In genomic region chr3:98008751-98009373, GRCh38 we compare ENCODE assay signal across 15 cellular contexts. TPM values are rescaled to one million over a fixed set of nuclear protein-coding genes. Genes with fewer than 3 reads are reported as not detected.
A peak's percentile ranks its signal among the peaks of the same experiment; 100 is the strongest.
DNase-seq lines count a peak whose midpoint lies in the region; ATAC-seq, FAIRE-seq and TF ChIP-seq lines count a peak whose summit lies in the region.
"Had no signal": no experiment of that assay in that cellular context is flagged by ENCODE, and none has a peak within 500 bp of the region (broad histone marks: within the 10 kb centered on the region; RNA-seq: fewer than 3 reads in every experiment).

No MANE protein-coding gene starts in this region.

- DNase-seq in HepG2 (ENCODE audit: low spot score): no peak
- no peak for DNase-seq in right lobe of liver
- DNase-seq in mesendoderm: no peak
- no peak for DNase-seq in activated naive CD4-positive, alpha-beta T cell treated with anti-CD3 and anti-CD28 coated beads, Interleukin-2, amount 50 U/mL, for 72 hours (ENCODE audit: low spot score in 2 of 2)
- DNase-seq in stimulated activated CD4-positive, alpha-beta T cell treated with anti-CD3 and anti-CD28 coated beads, Interleukin-2, amount 100 ng/mL, for 48 hours: no peak
- DNase-seq: NCI-H1105 treated with DMSO at 0.1 percent for 48 hours; stimulated activated CD4-positive, alpha-beta T cell treated with anti-CD3 and anti-CD28 coated beads, Interleukin-4, amount 100 ng/mL, for 4 hours had no signal

- H3K36me3 ChIP-seq in HepG2 (replicated peaks in 1 of 2; ENCODE audit: control insufficient read depth in 1 of 2, insufficient read depth in 2 of 2, low read length in 2 of 2) (no peaks in the 10 kb centered on the region), right lobe of liver (peaks cover 0 to 2% (median 0%) of the 10 kb centered on the region in 4 donors), mesendoderm (ENCODE audit: control insufficient read depth, insufficient read depth, low read length) (no peaks in the 10 kb centered on the region)

- no peak overlapping the region for H3K18ac ChIP-seq in mesendoderm (ENCODE audit: low read length)

- H2BK15ac ChIP-seq in mesendoderm (replicated peaks; ENCODE audit: low read depth): no peak overlapping the region

- H3K27ac ChIP-seq in HepG2 (ENCODE audit: extremely low read length, insufficient read depth, low read length): peak overlapping the region; percentile 92
- no peak overlapping the region for H3K27ac ChIP-seq in right lobe of liver
- no peak overlapping the region for H3K27ac ChIP-seq in mesendoderm (ENCODE audit: low read depth, low read length)

- H3K4me1 ChIP-seq in HepG2 (ENCODE audit: insufficient read depth, low read length) (peaks cover 63% of the 10 kb centered on the region), right lobe of liver (peaks cover 0 to 30% (median 3%) of the 10 kb centered on the region in 4 donors), mesendoderm (ENCODE audit: control insufficient read depth, low read depth, low read length) (no peaks in the 10 kb centered on the region)

- 94% methylated on average over 2 of the region's 2 CpGs for WGBS in HepG2 (ENCODE audit: low lambda C conversion rate)
- 55% methylated on average over 2 of the region's 2 CpGs for WGBS in right lobe of liver (ENCODE audit: insufficient coverage, low coverage, low lambda C conversion rate, missing lambda C conversion rate)
- WGBS in mesendoderm (ENCODE audit: extremely low coverage, insufficient coverage, low lambda C conversion rate): no CpG with 5 or more reads among the region's 2 CpGs

- H2BK5ac ChIP-seq in mesendoderm (ENCODE audit: low read length): no peak overlapping the region

- no peak for ATAC-seq in HepG2
- ATAC-seq in right lobe of liver: no peak
- ATAC-seq in GM21717 (IDR thresholded peaks at IDR 0.05; ENCODE audit: unreplicated experiment): peak; percentile 77
- ATAC-seq in HG03139 (IDR thresholded peaks at IDR 0.05; ENCODE audit: unreplicated experiment): peak; percentile 62
- no peak for ATAC-seq in activated naive CD4-positive, alpha-beta T cell treated with anti-CD3 and anti-CD28 coated beads, Interleukin-2, amount 50 U/mL, for 72 hours
- no peak for ATAC-seq in HG03097 (IDR thresholded peaks at IDR 0.05; ENCODE audit: low FRiP score, unreplicated experiment)

- no peak for TF ChIP-seq RAD21 in HepG2 (CRISPR knock-in tag; IDR thresholded peaks at IDR 0.05)

- H3K4me3 ChIP-seq in HepG2 (replicated peaks in 1 of 3; ENCODE audit: insufficient read depth in 1 of 3, low read depth in 2 of 3, low read length in 3 of 3): no peak overlapping the region
- H3K4me3 ChIP-seq in right lobe of liver: no peak overlapping the region
- H3K4me3 ChIP-seq in mesendoderm (ENCODE audit: low read length): no peak overlapping the region

- in situ Hi-C loops in HepG2 (cut with HindIII; ENCODE audit: extremely low pct_ligation_motif_present, low pct_unique_long_range_greater_than_20kb): no loop called here

- POLR2A ChIA-PET in HepG2 (lab: Yijun Ruan, JAX): interaction anchor here (0.8 kb wide), 1 partner anchor 16 kb away, joined by 3 read pairs; no protein-coding TSS in a partner anchor

- intact Hi-C loops in HepG2 (cut with micrococcal nuclease; ENCODE audit: unreplicated experiment) (no loop called here), right lobe of liver (cut with DNase I) (no loop called here)

- no peaks in the 10 kb centered on the region for H3K9me3 ChIP-seq in HepG2 (ENCODE audit: low read length)
- H3K9me3 ChIP-seq in right lobe of liver: no peaks in the 10 kb centered on the region

- no peaks in the 10 kb centered on the region for H4K20me1 ChIP-seq in HepG2 (ENCODE audit: insufficient read depth, low read length)

- H3K4ac ChIP-seq in mesendoderm (ENCODE audit: low read depth, low read length): no peak overlapping the region

- H2AFZ ChIP-seq in HepG2 (ENCODE audit: low read length): no peak overlapping the region

- no peak overlapping the region for H3K9ac ChIP-seq in HepG2 (ENCODE audit: insufficient read depth, low read depth, low read length)
- no peak overlapping the region for H3K9ac ChIP-seq in mesendoderm (ENCODE audit: low read length)

- H3K79me2 ChIP-seq in HepG2 (ENCODE audit: insufficient read depth, low read length) (no peaks in the 10 kb centered on the region), mesendoderm (ENCODE audit: control insufficient read depth, insufficient read depth, low read length) (no peaks in the 10 kb centered on the region)

- no TSS peak for BruUV-seq in HepG2 (replicated peaks; lab: Mats Ljungman, UMichigan)

- no peak overlapping the region for H4K5ac ChIP-seq in mesendoderm (ENCODE audit: low read length)

- TF ChIP-seq EP300 in HepG2 (IDR thresholded peaks at IDR 0.05; ENCODE audit: low read depth in 2 of 2, low read length in 2 of 2) (no peak), HepG2 (CRISPR knock-in tag; IDR thresholded peaks at IDR 0.05; ENCODE audit: borderline replicate concordance) (no peak)

- H4K8ac ChIP-seq in mesendoderm (ENCODE audit: low read depth, low read length): no peak overlapping the region

- H3K56ac ChIP-seq in mesendoderm (ENCODE audit: low read length): no peak overlapping the region

- H3K4me2 ChIP-seq in HepG2 (ENCODE audit: low read depth, low read length) (no peak overlapping the region), mesendoderm (ENCODE audit: low read length) (no peak overlapping the region)

- H3K27me3 ChIP-seq in HepG2 (ENCODE audit: control insufficient read depth in 1 of 2, insufficient read depth in 2 of 2, low read length in 2 of 2) (no peaks in the 10 kb centered on the region), right lobe of liver (no peaks in the 10 kb centered on the region), mesendoderm (ENCODE audit: insufficient read depth, low read length, poor library complexity) (no peaks in the 10 kb centered on the region)

- H3K36me3 Mint-ChIP-seq in activated naive CD4-positive, alpha-beta T cell treated with anti-CD3 and anti-CD28 coated beads, Interleukin-2, amount 50 U/mL, for 72 hours: no peaks in the 10 kb centered on the region

- no peak overlapping the region for H3K27ac Mint-ChIP-seq in activated naive CD4-positive, alpha-beta T cell treated with anti-CD3 and anti-CD28 coated beads, Interleukin-2, amount 50 U/mL, for 72 hours

- TF ChIP-seq POLR2A in HepG2 (IDR thresholded peaks at IDR 0.05; ENCODE audit: insufficient read depth in 1 of 2, low read depth in 2 of 2, low read length in 2 of 2): no peak
- no peak for TF ChIP-seq POLR2A in right lobe of liver (IDR thresholded peaks at IDR 0.05)

- H3K79me1 ChIP-seq in mesendoderm (ENCODE audit: low read length): no peaks in the 10 kb centered on the region

- no peak overlapping the region for H2AK5ac ChIP-seq in mesendoderm (ENCODE audit: low read length)

- CTCF ChIA-PET in HepG2 (lab: Yijun Ruan, JAX; ENCODE audit: low intra/inter-chr PET ratio, low total read pairs): no interaction called here

- H3K9me3 Mint-ChIP-seq in activated naive CD4-positive, alpha-beta T cell treated with anti-CD3 and anti-CD28 coated beads, Interleukin-2, amount 50 U/mL, for 72 hours: peaks cover 0 to 4% of the 10 kb centered on the region in 2 donors

- no peak for FAIRE-seq in HepG2 (lab: Jason Lieb, UNC)
- FAIRE-seq: keratinocyte had no signal

- no peak for TF ChIP-seq CTCF in HepG2 (CRISPR knock-in tag; IDR thresholded peaks at IDR 0.05)
- no peak for TF ChIP-seq CTCF in right lobe of liver (IDR thresholded peaks at IDR 0.05)

- no peak overlapping the region for H2BK120ac ChIP-seq in mesendoderm (ENCODE audit: low read depth, low read length)

- no peak overlapping the region for H3K23ac ChIP-seq in mesendoderm (ENCODE audit: low read length)

RNA-seq across cellular contexts. Expression of gene GABRR3, which starts 26.3 kb away (rescaled TPM):
- total RNA-seq in HepG2 (2016; rRNA removed; fragmentation: Illumina TruSeq; extraction: Trizol) (0.31 and 0.42 TPM in 2 replicates), right lobe of liver (under 1 TPM in 1 of 6 experiments, not detected in 5; 0.51 TPM)
- total RNA-seq in HepG2 (2016; cell fraction: cytosol; rRNA removed; fragmentation: Illumina TruSeq; extraction: Trizol; ENCODE audit: low read depth): not detected in 2 replicates
- total RNA-seq in HepG2 (2016; cell fraction: insoluble cytoplasmic fraction; rRNA removed; fragmentation: Illumina TruSeq; extraction: Trizol): 0.22 and 0.46 TPM in 2 replicates
- 0.09 and 0.24 TPM in 2 replicates for total RNA-seq in HepG2 (2016; cell fraction: membrane; rRNA removed; fragmentation: Illumina TruSeq; extraction: Trizol)
- total RNA-seq in HepG2 (2016; cell fraction: nucleus; rRNA removed; fragmentation: Illumina TruSeq; extraction: Trizol): 0.25 and 0.38 TPM in 2 replicates
- 0.60 and 0.83 TPM in 2 replicates for polyA plus RNA-seq in HepG2 (2011; rRNA removed)
- 0.35 and 0.45 TPM in 2 replicates for polyA plus RNA-seq in HepG2 (2011; cell fraction: cytosol; rRNA removed)
- 0.39 and 0.83 TPM in 2 replicates for polyA plus RNA-seq in HepG2 (2011; cell fraction: nucleus; rRNA removed)
- polyA plus RNA-seq in HepG2 (2012): 0.21 TPM in 1 of 2 replicates, not detected in the other
- polyA plus RNA-seq in HepG2 (2016; cell fraction: cytosol; fragmentation: Illumina TruSeq; extraction: Trizol; ENCODE audit: low read depth): 0.06 TPM in 1 of 2 replicates, not detected in the other
- 0.33 and 0.48 TPM in 2 replicates for polyA plus RNA-seq in HepG2 (2016; cell fraction: insoluble cytoplasmic fraction; fragmentation: Illumina TruSeq; extraction: Trizol; ENCODE audit: low read depth)
- polyA plus RNA-seq in HepG2 (2016; cell fraction: membrane; fragmentation: Illumina TruSeq; extraction: Trizol; ENCODE audit: low read depth): 0.16 and 0.24 TPM in 2 replicates
- 0.37 and 0.71 TPM in 2 replicates for polyA plus RNA-seq in HepG2 (2016; cell fraction: nucleus; fragmentation: Illumina TruSeq; extraction: Trizol; ENCODE audit: insufficient read depth, low read depth)
- polyA minus RNA-seq in HepG2 (2011; rRNA and poly(A)+ RNA removed; ENCODE audit: low replicate concordance): 0.26 TPM in 1 of 2 replicates, not detected in the other
- polyA minus RNA-seq in HepG2 (2011; cell fraction: cytosol; rRNA and poly(A)+ RNA removed): 0.26 TPM in 1 of 2 replicates, not detected in the other
- polyA minus RNA-seq in HepG2 (2011; cell fraction: nucleus; rRNA and poly(A)+ RNA removed): 0.62 and 0.77 TPM in 2 replicates
- polyA plus RNA-seq in mesendoderm (2013, experiment 1 of 2): not detected
- under 0.01 TPM for polyA plus RNA-seq in mesendoderm (2013, experiment 2 of 2)
- not detected for total RNA-seq in activated naive CD4-positive, alpha-beta T cell treated with anti-CD3 and anti-CD28 coated beads, Interleukin-2, amount 50 U/mL, for 72 hours
- total RNA-seq: dermis microvascular lymphatic vessel endothelial cell, fibroblast of villous mesenchyme, pulmonary artery endothelial cell had no signal
- polyA plus RNA-seq: adipose tissue, keratinocyte had no signal

RNA-seq across cellular contexts. Expression of gene RIOX2, which starts 36.6 kb away (rescaled TPM):
- total RNA-seq in HepG2 (2016; rRNA removed; fragmentation: Illumina TruSeq; extraction: Trizol) (43.3 and 52.5 TPM in 2 replicates), right lobe of liver (10 to 100 TPM; 10.9 to 27.6 (median 15.6) TPM)
- 7.6 and 8.5 TPM in 2 replicates for total RNA-seq in HepG2 (2016; cell fraction: cytosol; rRNA removed; fragmentation: Illumina TruSeq; extraction: Trizol; ENCODE audit: low read depth)
- total RNA-seq in HepG2 (2016; cell fraction: insoluble cytoplasmic fraction; rRNA removed; fragmentation: Illumina TruSeq; extraction: Trizol): 39.9 and 53.9 TPM in 2 replicates
- total RNA-seq in HepG2 (2016; cell fraction: membrane; rRNA removed; fragmentation: Illumina TruSeq; extraction: Trizol): 17.8 and 19.5 TPM in 2 replicates
- 39.6 and 43.6 TPM in 2 replicates for total RNA-seq in HepG2 (2016; cell fraction: nucleus; rRNA removed; fragmentation: Illumina TruSeq; extraction: Trizol)
- polyA plus RNA-seq in HepG2 (2011; rRNA removed): 19.9 and 20.6 TPM in 2 replicates
- 9.8 and 13.9 TPM in 2 replicates for polyA plus RNA-seq in HepG2 (2011; cell fraction: cytosol; rRNA removed)
- polyA plus RNA-seq in HepG2 (2011; cell fraction: nucleus; rRNA removed): 17.8 and 22.6 TPM in 2 replicates
- 15.3 and 18.5 TPM in 2 replicates for polyA plus RNA-seq in HepG2 (2012)
- 5.7 and 5.9 TPM in 2 replicates for polyA plus RNA-seq in HepG2 (2016; cell fraction: cytosol; fragmentation: Illumina TruSeq; extraction: Trizol; ENCODE audit: low read depth)
- polyA plus RNA-seq in HepG2 (2016; cell fraction: insoluble cytoplasmic fraction; fragmentation: Illumina TruSeq; extraction: Trizol; ENCODE audit: low read depth): 47.1 and 49.7 TPM in 2 replicates
- 12.6 and 13.2 TPM in 2 replicates for polyA plus RNA-seq in HepG2 (2016; cell fraction: membrane; fragmentation: Illumina TruSeq; extraction: Trizol; ENCODE audit: low read depth)
- 45.3 and 47.8 TPM in 2 replicates for polyA plus RNA-seq in HepG2 (2016; cell fraction: nucleus; fragmentation: Illumina TruSeq; extraction: Trizol; ENCODE audit: insufficient read depth, low read depth)
- 32.9 and 36.1 TPM in 2 replicates for polyA minus RNA-seq in HepG2 (2011; rRNA and poly(A)+ RNA removed; ENCODE audit: low replicate concordance)
- polyA minus RNA-seq in HepG2 (2011; cell fraction: cytosol; rRNA and poly(A)+ RNA removed): 10.4 and 10.9 TPM in 2 replicates
- 66.2 and 73.6 TPM in 2 replicates for polyA minus RNA-seq in HepG2 (2011; cell fraction: nucleus; rRNA and poly(A)+ RNA removed)
- polyA plus RNA-seq in mesendoderm (2013, experiment 1 of 2): 24.0 TPM
- polyA plus RNA-seq in mesendoderm (2013, experiment 2 of 2): 23.9 TPM
- total RNA-seq in activated naive CD4-positive, alpha-beta T cell treated with anti-CD3 and anti-CD28 coated beads, Interleukin-2, amount 50 U/mL, for 72 hours: 10 to 100 TPM in 1 of 2 donors, 1 to 10 TPM in 1; 9.3 to 38.9 TPM

Comparison
In these comparisons a context has a peak if more than half of its experiments do, and no peak if none do; other contexts are left out.
1. ATAC-seq: peak in GM21717 (single experiment) and HG03139 (single experiment); none in HepG2 (single experiment), right lobe of liver (0 of 4), activated naive CD4-positive, alpha-beta T cell treated with anti-CD3 and anti-CD28 coated beads, Interleukin-2, amount 50 U/mL, for 72 hours (0 of 2) and HG03097 (single experiment).